Comparison of ENCODE assay signal across 8 cellular contexts in the genomic region with DNA sequence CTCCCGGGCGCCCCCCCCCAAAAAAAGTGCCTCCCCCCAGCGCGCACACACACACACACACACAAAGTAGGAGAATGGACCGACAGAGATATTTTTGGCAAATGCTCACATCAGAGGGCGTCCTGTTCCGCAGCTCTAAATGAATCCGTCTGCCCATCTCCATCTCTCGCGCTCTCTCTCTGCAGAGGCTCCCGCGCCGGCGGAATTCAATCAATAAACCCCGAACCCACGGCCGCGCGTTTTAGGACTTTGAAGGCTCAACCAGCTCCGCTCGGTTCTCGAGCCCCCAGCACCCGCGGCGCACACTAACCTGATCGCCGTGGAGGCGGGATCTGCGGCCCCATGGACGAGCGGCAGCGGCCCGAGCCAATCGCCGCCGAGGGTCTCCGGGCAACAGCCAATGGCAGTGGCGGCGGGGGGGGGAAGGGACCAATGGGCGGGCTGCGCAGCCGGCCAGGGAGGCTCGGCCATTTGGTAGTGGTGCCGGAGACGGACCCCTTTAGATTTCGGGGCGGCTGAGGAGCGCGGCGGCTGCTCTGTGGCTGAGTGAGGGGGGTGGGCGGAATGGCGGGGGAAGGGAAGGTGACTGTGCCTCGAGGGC. TPM values are rescaled to one million over a fixed set of nuclear protein-coding genes. Genes with fewer than 3 reads are reported as not detected.
DNase-seq lines count a peak whose midpoint lies in the region; ATAC-seq and TF ChIP-seq lines count a peak whose summit lies in the region.

A gene (minus strand): TSS at position 307 of the 601 bp plus-strand sequence. CDS start 144 bp downstream, at position 163.

- H3K27ac ChIP-seq in cingulate gyrus (ENCODE audit: low read depth, low read length): peak within 1 kb of the TSS; percentile 95

- DNase-seq in AG10803 (ENCODE audit: low read depth): peak; percentile 95
- DNase-seq in NCI-H526 (lab: John Stamatoyannopoulos, UW): peak; percentile 90 to 99
- DNase-seq in activated CD4-positive, alpha-beta T cell treated with anti-CD3 and anti-CD28 coated beads for 48 hours: peak; percentile 97
- DNase-seq in left colon: peak; percentile 96 to 98
- DNase-seq in stimulated activated CD4-positive, alpha-beta T cell treated with anti-CD3 and anti-CD28 coated beads, Interleukin-1b, Interleukin-23, amount 100 ng/mL, for 48 hours: peak; percentile 95

- TF ChIP-seq CTCF in AG10803 (conservative IDR thresholded peaks at IDR 0.05; ENCODE audit: low read length): no peak

- peak within 1 kb of the TSS; percentile 93 for H3K4me3 ChIP-seq in AG10803 (ENCODE audit: low read length)

- ATAC-seq in GM19043 (IDR thresholded peaks at IDR 0.05; ENCODE audit: low read depth, unreplicated experiment) (peak; percentile 47), HG03439 (IDR thresholded peaks at IDR 0.05; ENCODE audit: unreplicated experiment) (peak; percentile 55), left colon (peak; percentile 67)

- intact Hi-C loops in left colon (cut with DNase I, micrococcal nuclease): no loop called here

RNA-seq across cellular contexts. Expression of the gene that starts here (rescaled TPM):
- total RNA-seq in left colon: 100 to 1,000 TPM in 1 of 2 donors, 10 to 100 TPM in 1; 91.9 to 122 TPM

Comparison
In these comparisons a context has a peak if more than half of its experiments do, and no peak if none do; other contexts are left out.
1. Peak in every context shown above with its lines: DNase-seq, ATAC-seq, H3K4me3 ChIP-seq and H3K27ac ChIP-seq.